ENCODE assay signal across 24 cellular contexts in the genomic region with DNA sequence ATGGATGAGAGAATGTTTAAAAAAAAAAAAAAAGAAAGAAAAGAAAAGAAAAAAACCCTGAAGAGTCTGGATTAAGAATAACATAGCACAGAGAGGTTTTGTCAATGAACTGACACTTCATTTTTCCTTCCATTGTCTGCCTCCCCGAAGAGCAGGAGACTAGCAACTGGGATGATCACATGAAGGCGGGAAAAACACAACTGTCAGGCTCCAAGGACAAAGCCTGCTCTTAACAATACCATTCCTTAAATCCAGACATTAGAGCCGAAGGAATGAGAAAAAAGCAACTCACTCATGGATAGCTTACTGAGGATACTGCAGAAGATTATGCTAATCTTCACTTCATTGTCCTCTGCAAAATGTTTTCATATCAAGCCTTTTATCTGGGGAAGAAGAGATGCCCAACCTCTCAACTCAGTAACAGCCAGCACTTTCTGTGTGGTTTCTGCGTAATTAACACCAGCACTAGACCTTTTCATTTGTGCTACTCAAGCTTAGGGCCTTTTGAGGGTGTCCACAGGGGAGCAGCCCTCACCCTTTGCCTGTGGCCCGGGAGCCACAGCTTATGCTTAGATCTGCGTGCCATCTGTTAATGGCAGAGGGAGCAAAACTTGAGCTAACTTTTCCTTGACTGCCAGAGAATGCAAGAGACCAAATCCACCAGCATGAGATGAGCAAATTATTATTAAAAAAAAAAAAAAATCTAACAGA.
DNase-seq lines count a peak whose midpoint lies in the region; TF ChIP-seq lines count a peak whose summit lies in the region.
"Had no signal": no experiment of that assay in that cellular context is flagged by ENCODE, and none has a peak within 500 bp of the region (broad histone marks: within the 10 kb centered on the region; RNA-seq: fewer than 3 reads in every experiment).

No MANE protein-coding gene starts in this region.

- H3K27ac Mint-ChIP-seq in endodermal cell = no peak overlapping the region
- no peak overlapping the region for H3K27ac Mint-ChIP-seq in activated naive CD4-positive, alpha-beta T cell treated with anti-CD3 and anti-CD28 coated beads, Interleukin-2, amount 10 ng/mL, durations not matched to agents 7 days and 5 days
- H3K27ac Mint-ChIP-seq: activated T-cell treated with anti-CD3 and anti-CD28 coated beads, Interleukin-2, amount 50 U/mL, for 72 hours had no signal

- no peak overlapping the region for H3K9ac ChIP-seq in endodermal cell (ENCODE audit: extremely low read depth, low read length, poor library complexity, severe bottlenecking)
- H3K9ac ChIP-seq: SK-N-SH had no signal

- DNase-seq in DMS 273 (lab: John Stamatoyannopoulos, UW; ENCODE audit: unreplicated experiment) (peak; percentile 45), DMS 273 treated with DMSO at 0.1 percent for 48 hours (lab: John Stamatoyannopoulos, UW) (no peak), NCI-H69 (lab: John Stamatoyannopoulos, UW) (peak; percentile 68), endodermal cell (no peak), GM03348 (ENCODE audit: low spot score) (no peak), thyroid gland (no peak)
- DNase-seq in activated naive CD4-positive, alpha-beta T cell treated with anti-CD3 and anti-CD28 coated beads, Interleukin-2, amount 10 ng/mL, durations not matched to agents 7 days and 5 days = no peak
- DNase-seq in stimulated activated CD4-positive, alpha-beta T cell treated with anti-CD3 and anti-CD28 coated beads, Interleukin-2, amount 100 ng/mL, for 48 hours = no peak
- DNase-seq: activated CD4-positive, alpha-beta T cell treated with anti-CD3 and anti-CD28 coated beads, Interleukin-2, amount 50 U/mL, for 48 hours; activated CD4-positive, CD25-positive, alpha-beta regulatory T cell treated with anti-CD3 and anti-CD28 coated beads, Interleukin-2, amount 50 U/mL, for 72 hours; activated naive CD4-positive, alpha-beta T cell; activated T-cell treated with anti-CD3 and anti-CD28 coated beads, Interleukin-2, amount 50 U/mL, for 72 hours; C1 segment of cervical spinal cord; Caco-2; caudate nucleus; KBM-7; MG63; NCI-H1105; NCI-H2081 treated with DMSO at 0.1 percent for 48 hours; psoas muscle; SK-N-SH; stimulated activated CD4-positive, alpha-beta T cell treated with anti-CD3 and anti-CD28 coated beads, Interleukin-4, amount 100 ng/mL, for 4 hours; trophoblast cell had no signal

- H3K27me3 Mint-ChIP-seq in endodermal cell (ENCODE audit: insufficient read depth) = no peaks in the 10 kb centered on the region
- H3K27me3 Mint-ChIP-seq in activated naive CD4-positive, alpha-beta T cell treated with anti-CD3 and anti-CD28 coated beads, Interleukin-2, amount 10 ng/mL, durations not matched to agents 7 days and 5 days = peaks cover 4% of the 10 kb centered on the region

- TF ChIP-seq CTCF in endodermal cell (conservative IDR thresholded peaks at IDR 0.05) (no peak), thyroid gland (IDR thresholded peaks at IDR 0.05) (no peak)

- H3K36me3 Mint-ChIP-seq in endodermal cell (ENCODE audit: low read depth) = no peaks in the 10 kb centered on the region
- H3K36me3 Mint-ChIP-seq in activated naive CD4-positive, alpha-beta T cell treated with anti-CD3 and anti-CD28 coated beads, Interleukin-2, amount 10 ng/mL, durations not matched to agents 7 days and 5 days = no peaks in the 10 kb centered on the region

- H3K27ac ChIP-seq in endodermal cell (ENCODE audit: low read depth, low read length) = peak overlapping the region; percentile 83
- H3K27ac ChIP-seq in thyroid gland = no peak overlapping the region
- H3K27ac ChIP-seq: 22Rv1, psoas muscle had no signal

- no peaks in the 10 kb centered on the region for H3K9me3 Mint-ChIP-seq in endodermal cell
- no peaks in the 10 kb centered on the region for H3K9me3 Mint-ChIP-seq in activated naive CD4-positive, alpha-beta T cell treated with anti-CD3 and anti-CD28 coated beads, Interleukin-2, amount 10 ng/mL, durations not matched to agents 7 days and 5 days
- H3K9me3 Mint-ChIP-seq: activated T-cell treated with anti-CD3 and anti-CD28 coated beads, Interleukin-2, amount 50 U/mL, for 72 hours had no signal

- H3K27me3 ChIP-seq in endodermal cell (ENCODE audit: control insufficient read depth, insufficient read depth, low read length, poor library complexity, severe bottlenecking) = no peaks in the 10 kb centered on the region
- H3K27me3 ChIP-seq in thyroid gland = no peaks in the 10 kb centered on the region
- H3K27me3 ChIP-seq: MG63 had no signal

- no peaks in the 10 kb centered on the region for H3K36me3 ChIP-seq in endodermal cell (ENCODE audit: control insufficient read depth, insufficient read depth, low read length)
- H3K36me3 ChIP-seq in thyroid gland = no peaks in the 10 kb centered on the region
- H3K36me3 ChIP-seq: MG63 had no signal

- H3K9me3 ChIP-seq in endodermal cell (ENCODE audit: control insufficient read depth, low read length) = no peaks in the 10 kb centered on the region
- H3K9me3 ChIP-seq in thyroid gland = no peaks in the 10 kb centered on the region
- H3K9me3 ChIP-seq: Caco-2, MG63, psoas muscle, SK-N-SH had no signal

- CTCF ChIA-PET in activated naive CD4-positive, alpha-beta T cell treated with anti-CD3 and anti-CD28 coated beads, Interleukin-2, amount 10 ng/mL, durations not matched to agents 7 days and 5 days (lab: Charles Lee) = interaction anchor here (0.6 kb wide), 1 partner anchor 1576 kb away, joined by 4 read pairs; no protein-coding TSS in a partner anchor

- H3K4me3 Mint-ChIP-seq in endodermal cell = no peak overlapping the region
- H3K4me3 Mint-ChIP-seq in activated naive CD4-positive, alpha-beta T cell treated with anti-CD3 and anti-CD28 coated beads, Interleukin-2, amount 10 ng/mL, durations not matched to agents 7 days and 5 days = no peak overlapping the region
- H3K4me3 Mint-ChIP-seq: activated T-cell treated with anti-CD3 and anti-CD28 coated beads, Interleukin-2, amount 50 U/mL, for 72 hours had no signal

- peaks cover 31% of the 10 kb centered on the region for H3K4me1 Mint-ChIP-seq in endodermal cell
- H3K4me1 Mint-ChIP-seq in activated naive CD4-positive, alpha-beta T cell treated with anti-CD3 and anti-CD28 coated beads, Interleukin-2, amount 10 ng/mL, durations not matched to agents 7 days and 5 days = no peaks in the 10 kb centered on the region

- intact Hi-C loops in thyroid gland (cut with DNase I) = no loop called here

- TF ChIP-seq POLR2A in thyroid gland (IDR thresholded peaks at IDR 0.05) = no peak

- 47 to 55% methylated on average over 3 to 6 of the region's 6 CpGs for WGBS in endodermal cell (ENCODE audit: insufficient coverage in 1 of 2, insufficient read length in 1 of 2), 2 experiments
- 54 to 57% methylated on average over 6 of the region's 6 CpGs for WGBS in thyroid gland, 2 donors

- H3K4me1 ChIP-seq in endodermal cell (ENCODE audit: control insufficient read depth, insufficient read depth, low read length) (no peaks in the 10 kb centered on the region), thyroid gland (peaks cover 0 to 6% of the 10 kb centered on the region in 2 donors)
- H3K4me1 ChIP-seq: Caco-2, psoas muscle had no signal

- no peak overlapping the region for H3K4me3 ChIP-seq in endodermal cell (ENCODE audit: low read length)
- H3K4me3 ChIP-seq in thyroid gland (replicated peaks in 1 of 3) = no peak overlapping the region
- H3K4me3 ChIP-seq: MG63, psoas muscle had no signal

Comparison
In these comparisons a context has a peak if more than half of its experiments do, and no peak if none do; other contexts are left out.
1. DNase-seq: peak in DMS 273 (single experiment) and NCI-H69 (single experiment); none in DMS 273 treated with DMSO at 0.1 percent for 48 hours (single experiment), endodermal cell (single experiment), GM03348 (single experiment), thyroid gland (0 of 2), activated naive CD4-positive, alpha-beta T cell treated with anti-CD3 and anti-CD28 coated beads, Interleukin-2, amount 10 ng/mL, durations not matched to agents 7 days and 5 days (single experiment) and stimulated activated CD4-positive, alpha-beta T cell treated with anti-CD3 and anti-CD28 coated beads, Interleukin-2, amount 100 ng/mL, for 48 hours (0 of 2).